In genomic region chr17:76731800-76732733, GRCh38 we compare ENCODE assay signal across 6 cellular contexts. TPM values are rescaled to one million over a fixed set of nuclear protein-coding genes. Genes with fewer than 3 reads are reported as not detected.
DNase-seq lines count a peak whose midpoint lies in the region; ATAC-seq, FAIRE-seq and TF ChIP-seq lines count a peak whose summit lies in the region.
"Not testable (repeated sequence)": the region's sequence is repeated elsewhere in the genome, so short reads cannot be mapped to it uniquely, and the experiment has no call there.

No MANE protein-coding gene starts in this region.

- H3K4me2 ChIP-seq in A549, result peak overlapping the region; percentile 86; the same call in 1 of the 3 replicates
- not testable (repeated sequence) for H3K4me2 ChIP-seq in OCI-LY3 (ENCODE audit: low read length)

- H3K9ac ChIP-seq in OCI-LY3 (ENCODE audit: low read length), result not testable (repeated sequence)

- H2AFZ ChIP-seq in OCI-LY3 (ENCODE audit: low read depth, low read length), result not testable (repeated sequence)

- H3K9me3 ChIP-seq in A549; OCI-LY3 (ENCODE audit: insufficient read depth, low read length): not testable (repeated sequence)

- FAIRE-seq in A549 (lab: Jason Lieb, UNC), result not testable (repeated sequence)

- not testable (repeated sequence) for H3K27ac ChIP-seq in A549
- H3K27ac ChIP-seq in OCI-LY3 (ENCODE audit: low read length), result peak overlapping the region; percentile 13

- H3K79me2 ChIP-seq in OCI-LY3 (ENCODE audit: low read length), result peaks cover 97% of the 10 kb centered on the region

- ATAC-seq in A549; activated CD8-positive, alpha-beta T cell treated with anti-CD3 and anti-CD28 coated beads, Interleukin-2, amount 10 ng/mL, durations not matched to agents 7 days and 5 days; natural killer cell treated with Interleukin-12 subunit alpha and Interleukin-12 subunit beta and Interleukin-15 and Interleukin-18, amount 100 ng/mL, for 72 hours: not testable (repeated sequence)

- CTCF ChIA-PET in A549 (lab: Yijun Ruan, JAX), result interaction anchor here (1.3 to 5.3 kb wide), 6 partner anchors 12 to 334 kb away, joined by 3 to 31 read pairs (median 5); no protein-coding TSS in a partner anchor
- CTCF ChIA-PET in activated CD8-positive, alpha-beta T cell treated with anti-CD3 and anti-CD28 coated beads, Interleukin-2, amount 10 ng/mL, durations not matched to agents 7 days and 5 days (lab: Charles Lee), result interaction anchor here (10.5 kb wide), 1 partner anchor 17 kb away, joined by 76 read pairs; no protein-coding TSS in a partner anchor

- peaks cover 74% of the 10 kb centered on the region for H3K36me3 Mint-ChIP-seq in activated CD8-positive, alpha-beta T cell treated with anti-CD3 and anti-CD28 coated beads, Interleukin-2, amount 10 ng/mL, durations not matched to agents 7 days and 5 days (ENCODE audit: low read depth)
- H3K36me3 Mint-ChIP-seq in natural killer cell treated with Interleukin-12 subunit alpha and Interleukin-12 subunit beta and Interleukin-15 and Interleukin-18, amount 100 ng/mL, for 72 hours, result peaks cover 39% of the 10 kb centered on the region

- not testable (repeated sequence) for TF ChIP-seq EP300 in A549 (IDR thresholded peaks at IDR 0.05)

- peaks cover 58% of the 10 kb centered on the region for H3K36me3 ChIP-seq in OCI-LY3 (replicated peaks; ENCODE audit: low read depth, low read length)

- peaks cover 49% of the 10 kb centered on the region for H4K20me1 ChIP-seq in OCI-LY3 (ENCODE audit: insufficient read depth, low read length)

- DNase-seq in A549 (ENCODE audit: low read depth in 1 of 2, low spot score in 1 of 2); activated CD8-positive, alpha-beta T cell treated with anti-CD3 and anti-CD28 coated beads, Interleukin-2, amount 10 ng/mL, durations not matched to agents 7 days and 5 days; natural killer cell treated with Interleukin-12 subunit alpha and Interleukin-12 subunit beta and Interleukin-15 and Interleukin-18, amount 100 ng/mL, for 72 hours (ENCODE audit: low spot score): not testable (repeated sequence)
- DNase-seq in dedifferentiated amniotic fluid mesenchymal stem cell (ENCODE audit: extremely low spot score), result peak; percentile 14

- H3K27ac Mint-ChIP-seq in activated CD8-positive, alpha-beta T cell treated with anti-CD3 and anti-CD28 coated beads, Interleukin-2, amount 10 ng/mL, durations not matched to agents 7 days and 5 days, result peak overlapping the region; percentile 54
- H3K27ac Mint-ChIP-seq in natural killer cell treated with Interleukin-12 subunit alpha and Interleukin-12 subunit beta and Interleukin-15 and Interleukin-18, amount 100 ng/mL, for 72 hours, result peak overlapping the region; percentile 41 to 54

- H3K4me3 ChIP-seq in A549; OCI-LY3 (ENCODE audit: low read length): not testable (repeated sequence)

- H3K4me1 ChIP-seq in A549, result peaks cover 35% of the 10 kb centered on the region
- peaks cover 23% of the 10 kb centered on the region for H3K4me1 ChIP-seq in OCI-LY3 (ENCODE audit: low read length)

- 87% methylated on average over 13 of the region's 13 CpGs for WGBS in A549 (ENCODE audit: missing lambda C conversion rate)

- POLR2A ChIA-PET in A549 (lab: Yijun Ruan, JAX), result not testable (repeated sequence)
- POLR2A ChIA-PET in activated CD8-positive, alpha-beta T cell treated with anti-CD3 and anti-CD28 coated beads, Interleukin-2, amount 10 ng/mL, durations not matched to agents 7 days and 5 days (lab: Charles Lee), result interaction anchor here (0.6 to 7.9 kb wide), 7 partner anchors 7 to 933 kb away, joined by 3 to 160 read pairs (median 3); partner anchors contain the start of genes JMJD6 and METTL23

- H3K27me3 ChIP-seq in OCI-LY3 (ENCODE audit: low read depth, low read length), result not testable (repeated sequence)

- H3K27me3 Mint-ChIP-seq in activated CD8-positive, alpha-beta T cell treated with anti-CD3 and anti-CD28 coated beads, Interleukin-2, amount 10 ng/mL, durations not matched to agents 7 days and 5 days (ENCODE audit: low read depth); natural killer cell treated with Interleukin-12 subunit alpha and Interleukin-12 subunit beta and Interleukin-15 and Interleukin-18, amount 100 ng/mL, for 72 hours: not testable (repeated sequence)

- not testable (repeated sequence) for TF ChIP-seq RAD21 in A549 (conservative IDR thresholded peaks at IDR 0.05 in 1 of 2, IDR thresholded peaks at IDR 0.05 in 1 of 2)

- peaks cover 59% of the 10 kb centered on the region for H3K4me1 Mint-ChIP-seq in activated CD8-positive, alpha-beta T cell treated with anti-CD3 and anti-CD28 coated beads, Interleukin-2, amount 10 ng/mL, durations not matched to agents 7 days and 5 days (ENCODE audit: low read depth)
- H3K4me1 Mint-ChIP-seq in natural killer cell treated with Interleukin-12 subunit alpha and Interleukin-12 subunit beta and Interleukin-15 and Interleukin-18, amount 100 ng/mL, for 72 hours (ENCODE audit: low read depth in 2 of 2), result peaks cover 46 to 52% of the 10 kb centered on the region in 2 donors

- not testable (repeated sequence) for TF ChIP-seq POLR2A in A549 (IDR thresholded peaks at IDR 0.05; ENCODE audit: low read length)
- peak; percentile 18 for TF ChIP-seq POLR2A in GM19193 (IDR thresholded peaks at IDR 0.05; ENCODE audit: extremely low read depth, insufficient read depth, insufficient read length)

- not testable (repeated sequence) for TF ChIP-seq CTCF in A549 (IDR thresholded peaks at IDR 0.05); OCI-LY3 (IDR thresholded peaks at IDR 0.05; ENCODE audit: low read depth, low read length)

- not testable (repeated sequence) for H3K4me3 Mint-ChIP-seq in activated CD8-positive, alpha-beta T cell treated with anti-CD3 and anti-CD28 coated beads, Interleukin-2, amount 10 ng/mL, durations not matched to agents 7 days and 5 days
- H3K4me3 Mint-ChIP-seq in natural killer cell treated with Interleukin-12 subunit alpha and Interleukin-12 subunit beta and Interleukin-15 and Interleukin-18, amount 100 ng/mL, for 72 hours, result peak overlapping the region; percentile 92

- H3K9me3 Mint-ChIP-seq in activated CD8-positive, alpha-beta T cell treated with anti-CD3 and anti-CD28 coated beads, Interleukin-2, amount 10 ng/mL, durations not matched to agents 7 days and 5 days (ENCODE audit: insufficient read depth); natural killer cell treated with Interleukin-12 subunit alpha and Interleukin-12 subunit beta and Interleukin-15 and Interleukin-18, amount 100 ng/mL, for 72 hours: not testable (repeated sequence)

RNA-seq across cellular contexts. Expression of gene SRSF2, which starts 5.1 kb away (rescaled TPM):
- 348 and 412 TPM in 2 replicates for polyA plus RNA-seq in A549 (2011; rRNA removed)
- 457 and 705 TPM in 2 replicates for polyA plus RNA-seq in A549 (2012; cell fraction: cytosol; rRNA removed)
- polyA plus RNA-seq in A549 (2012; cell fraction: nucleus; rRNA removed), result 1,115 and 2,236 TPM in 2 replicates
- 338 to 342 TPM (median 340 TPM) in 3 replicates for polyA plus RNA-seq in A549 (2017; fragmentation: RNase III; extraction: RNeasy Plus Mini Kit Qiagen cat#74134 plus additional on column Dnase treatment)
- polyA minus RNA-seq in A549 (2011; rRNA and poly(A)+ RNA removed), result 111 and 119 TPM in 2 replicates
- total RNA-seq in activated CD8-positive, alpha-beta T cell treated with anti-CD3 and anti-CD28 coated beads, Interleukin-2, amount 10 ng/mL, durations not matched to agents 7 days and 5 days, result 100 to 1,000 TPM; 420 to 444 TPM
- 100 to 1,000 TPM; 373 to 571 TPM for total RNA-seq in natural killer cell treated with Interleukin-12 subunit alpha and Interleukin-12 subunit beta and Interleukin-15 and Interleukin-18, amount 100 ng/mL, for 72 hours

RNA-seq across cellular contexts. Expression of gene METTL23, which starts 5.4 kb away (rescaled TPM):
- polyA plus RNA-seq in A549 (2011; rRNA removed), result 120 and 138 TPM in 2 replicates
- polyA plus RNA-seq in A549 (2012; cell fraction: cytosol; rRNA removed), result 59.6 and 69.2 TPM in 2 replicates
- polyA plus RNA-seq in A549 (2012; cell fraction: nucleus; rRNA removed), result 52.8 and 61.7 TPM in 2 replicates
- polyA plus RNA-seq in A549 (2017; fragmentation: RNase III; extraction: RNeasy Plus Mini Kit Qiagen cat#74134 plus additional on column Dnase treatment), result 64.6 to 67.2 TPM (median 64.9 TPM) in 3 replicates
- 22.2 and 33.0 TPM in 2 replicates for polyA minus RNA-seq in A549 (2011; rRNA and poly(A)+ RNA removed)
- total RNA-seq in activated CD8-positive, alpha-beta T cell treated with anti-CD3 and anti-CD28 coated beads, Interleukin-2, amount 10 ng/mL, durations not matched to agents 7 days and 5 days, result 10 to 100 TPM; 39.6 to 44.7 TPM
- total RNA-seq in natural killer cell treated with Interleukin-12 subunit alpha and Interleukin-12 subunit beta and Interleukin-15 and Interleukin-18, amount 100 ng/mL, for 72 hours, result 10 to 100 TPM; 26.4 to 37.0 TPM

RNA-seq across cellular contexts. Expression of gene JMJD6, which starts 5.7 kb away (rescaled TPM):
- 17.5 and 23.0 TPM in 2 replicates for polyA plus RNA-seq in A549 (2011; rRNA removed)
- 29.8 and 31.6 TPM in 2 replicates for polyA plus RNA-seq in A549 (2012; cell fraction: cytosol; rRNA removed)
- polyA plus RNA-seq in A549 (2012; cell fraction: nucleus; rRNA removed), result 38.6 and 43.7 TPM in 2 replicates
- polyA plus RNA-seq in A549 (2017; fragmentation: RNase III; extraction: RNeasy Plus Mini Kit Qiagen cat#74134 plus additional on column Dnase treatment), result 44.5 to 55.3 TPM (median 53.3 TPM) in 3 replicates
- polyA minus RNA-seq in A549 (2011; rRNA and poly(A)+ RNA removed), result 16.0 and 23.1 TPM in 2 replicates
- 10 to 100 TPM; 59.3 to 61.2 TPM for total RNA-seq in activated CD8-positive, alpha-beta T cell treated with anti-CD3 and anti-CD28 coated beads, Interleukin-2, amount 10 ng/mL, durations not matched to agents 7 days and 5 days
- 10 to 100 TPM; 74.3 to 97.1 TPM for total RNA-seq in natural killer cell treated with Interleukin-12 subunit alpha and Interleukin-12 subunit beta and Interleukin-15 and Interleukin-18, amount 100 ng/mL, for 72 hours

RNA-seq across cellular contexts. Expression of gene MFSD11, which starts 5.9 kb away (rescaled TPM):
- polyA plus RNA-seq in A549 (2011; rRNA removed), result 26.0 and 30.0 TPM in 2 replicates
- 11.3 and 13.8 TPM in 2 replicates for polyA plus RNA-seq in A549 (2012; cell fraction: cytosol; rRNA removed)
- polyA plus RNA-seq in A549 (2012; cell fraction: nucleus; rRNA removed), result 22.0 and 27.9 TPM in 2 replicates
- 17.4 to 18.2 TPM (median 17.5 TPM) in 3 replicates for polyA plus RNA-seq in A549 (2017; fragmentation: RNase III; extraction: RNeasy Plus Mini Kit Qiagen cat#74134 plus additional on column Dnase treatment)
- polyA minus RNA-seq in A549 (2011; rRNA and poly(A)+ RNA removed), result 19.6 and 24.8 TPM in 2 replicates
- total RNA-seq in activated CD8-positive, alpha-beta T cell treated with anti-CD3 and anti-CD28 coated beads, Interleukin-2, amount 10 ng/mL, durations not matched to agents 7 days and 5 days, result 10 to 100 TPM; 22.1 to 22.8 TPM
- total RNA-seq in natural killer cell treated with Interleukin-12 subunit alpha and Interleukin-12 subunit beta and Interleukin-15 and Interleukin-18, amount 100 ng/mL, for 72 hours, result 10 to 100 TPM; 18.1 to 25.5 TPM

RNA-seq across cellular contexts. Expression of gene MXRA7, which starts 21.3 kb away (rescaled TPM):
- 47.8 and 80.1 TPM in 2 replicates for polyA plus RNA-seq in A549 (2011; rRNA removed)
- 23.0 and 30.3 TPM in 2 replicates for polyA plus RNA-seq in A549 (2012; cell fraction: cytosol; rRNA removed)
- 7.5 and 12.8 TPM in 2 replicates for polyA plus RNA-seq in A549 (2012; cell fraction: nucleus; rRNA removed)
- 48.6 to 59.2 TPM (median 57.2 TPM) in 3 replicates for polyA plus RNA-seq in A549 (2017; fragmentation: RNase III; extraction: RNeasy Plus Mini Kit Qiagen cat#74134 plus additional on column Dnase treatment)
- 20.3 and 22.2 TPM in 2 replicates for polyA minus RNA-seq in A549 (2011; rRNA and poly(A)+ RNA removed)
- 10 to 100 TPM; 12.4 to 13.3 TPM for total RNA-seq in activated CD8-positive, alpha-beta T cell treated with anti-CD3 and anti-CD28 coated beads, Interleukin-2, amount 10 ng/mL, durations not matched to agents 7 days and 5 days
- total RNA-seq in natural killer cell treated with Interleukin-12 subunit alpha and Interleukin-12 subunit beta and Interleukin-15 and Interleukin-18, amount 100 ng/mL, for 72 hours, result 10 to 100 TPM; 18.1 to 19.4 TPM
